ENCODE assay signal across 20 cellular contexts in genomic region chr1:30445449-30445848, GRCh38.
A peak's percentile ranks its signal among the peaks of the same experiment; 100 is the strongest.
DNase-seq lines count a peak whose midpoint lies in the region; ATAC-seq and TF ChIP-seq lines count a peak whose summit lies in the region.
"Had no signal": no experiment of that assay in that cellular context is flagged by ENCODE, and none has a peak within 500 bp of the region (broad histone marks: within the 10 kb centered on the region; RNA-seq: fewer than 3 reads in every experiment).

No MANE protein-coding gene starts in this region.

- no peaks in the 10 kb centered on the region for H3F3A ChIP-seq in neural progenitor cell (ENCODE audit: low read depth)
- H3F3A ChIP-seq in smooth muscle cell (ENCODE audit: low read depth): no peaks in the 10 kb centered on the region

- H3K18ac ChIP-seq in H9 (ENCODE audit: insufficient read length, low read depth, low read length): no peak overlapping the region

- no peak overlapping the region for H4K5ac ChIP-seq in H9 (ENCODE audit: insufficient read length, low read depth, low read length)

- H3K9ac ChIP-seq in H9 (ENCODE audit: extremely low read depth, insufficient read length, low read length) (no peak overlapping the region), neural progenitor cell (no peak overlapping the region), smooth muscle cell (ENCODE audit: low read depth) (no peak overlapping the region)

- in situ Hi-C loops in ACHN (cut with HindIII; ENCODE audit: low pct_ligation_motif_present, low pct_unique_long_range_greater_than_20kb, low sequenced_read_pairs): no loop called here

- ATAC-seq in HG02571 (IDR thresholded peaks at IDR 0.05; ENCODE audit: unreplicated experiment): no peak
- ATAC-seq: CD8-positive, alpha-beta T cell had no signal

- H3K36me3 Mint-ChIP-seq in activated CD4-positive, alpha-beta T cell treated with anti-CD3 and anti-CD28 coated beads, Interleukin-2, amount 10 ng/mL, durations not matched to agents 24 days and 14 days (ENCODE audit: low read depth): no peaks in the 10 kb centered on the region
- H3K36me3 Mint-ChIP-seq in H9 (ENCODE audit: insufficient read depth in 1 of 3, low read depth in 3 of 3): no peaks in the 10 kb centered on the region
- no peaks in the 10 kb centered on the region for H3K36me3 Mint-ChIP-seq in endothelial cell (ENCODE audit: low read depth, unreplicated experiment)
- H3K36me3 Mint-ChIP-seq in neural progenitor cell: no peaks in the 10 kb centered on the region
- H3K36me3 Mint-ChIP-seq: CD8-positive, alpha-beta T cell had no signal

- H2BK5ac ChIP-seq in H9 (ENCODE audit: insufficient read length, low read length): no peak overlapping the region

- H3K27me3 Mint-ChIP-seq in activated CD4-positive, alpha-beta T cell treated with anti-CD3 and anti-CD28 coated beads, Interleukin-2, amount 10 ng/mL, durations not matched to agents 24 days and 14 days: no peaks in the 10 kb centered on the region
- H3K27me3 Mint-ChIP-seq in H9 (ENCODE audit: low read depth): peaks cover 3% of the 10 kb centered on the region
- H3K27me3 Mint-ChIP-seq in endothelial cell (ENCODE audit: unreplicated experiment): no peaks in the 10 kb centered on the region
- H3K27me3 Mint-ChIP-seq in neural progenitor cell (ENCODE audit: insufficient read depth, low read depth): peaks cover 4% of the 10 kb centered on the region

- H2BK15ac ChIP-seq in H9 (ENCODE audit: low read depth, low read length): no peak overlapping the region

- H4K8ac ChIP-seq in H9 (replicated peaks; ENCODE audit: insufficient read length, low read depth, low read length): no peak overlapping the region

- H3K4me2 ChIP-seq in H9 (ENCODE audit: insufficient read depth, insufficient read length, low read length) (no peak overlapping the region), neural progenitor cell (no peak overlapping the region), smooth muscle cell (no peak overlapping the region)

- no peak overlapping the region for H2AFZ ChIP-seq in H9 (ENCODE audit: low read length)
- no peak overlapping the region for H2AFZ ChIP-seq in neural progenitor cell (replicated peaks)
- H2AFZ ChIP-seq in smooth muscle cell (ENCODE audit: low read depth): no peak overlapping the region

- no peak overlapping the region for H3K23ac ChIP-seq in H9 (ENCODE audit: insufficient read length, low read depth, low read length)

- no peak overlapping the region for H3K14ac ChIP-seq in H9 (ENCODE audit: insufficient read depth, low read length)

- no peaks in the 10 kb centered on the region for H3K79me2 ChIP-seq in H9 (ENCODE audit: insufficient read depth, low read length)
- H3K79me2 ChIP-seq in neural progenitor cell (ENCODE audit: low read depth): no peaks in the 10 kb centered on the region
- H3K79me2 ChIP-seq in smooth muscle cell (ENCODE audit: low read depth): no peaks in the 10 kb centered on the region

- no peaks in the 10 kb centered on the region for H3K23me2 ChIP-seq in H9 (ENCODE audit: insufficient read length, low read depth, low read length, poor library complexity, severe bottlenecking)

- no peaks in the 10 kb centered on the region for H3K36me3 ChIP-seq in neural progenitor cell
- H3K36me3 ChIP-seq in smooth muscle cell (ENCODE audit: low read depth): no peaks in the 10 kb centered on the region

- H4K91ac ChIP-seq in H9 (ENCODE audit: insufficient read length, low read depth, low read length): no peak overlapping the region

- H3K27me3 ChIP-seq in H9 (ENCODE audit: insufficient read depth, low read length): no peaks in the 10 kb centered on the region
- no peaks in the 10 kb centered on the region for H3K27me3 ChIP-seq in neural progenitor cell
- H3K27me3 ChIP-seq in smooth muscle cell (ENCODE audit: low read depth): no peaks in the 10 kb centered on the region

- H4K20me1 ChIP-seq in H9 (ENCODE audit: control insufficient read depth, insufficient read depth, insufficient read length) (no peaks in the 10 kb centered on the region), neural progenitor cell (ENCODE audit: low read depth) (no peaks in the 10 kb centered on the region), smooth muscle cell (ENCODE audit: low read depth) (no peaks in the 10 kb centered on the region)

- H3K4me3 Mint-ChIP-seq in activated CD4-positive, alpha-beta T cell treated with anti-CD3 and anti-CD28 coated beads, Interleukin-2, amount 10 ng/mL, durations not matched to agents 24 days and 14 days: no peak overlapping the region
- H3K4me3 Mint-ChIP-seq in H9 (no peak overlapping the region), endothelial cell (ENCODE audit: unreplicated experiment) (peak overlapping the region; percentile 26), neural progenitor cell (no peak overlapping the region)
- H3K4me3 Mint-ChIP-seq: CD8-positive, alpha-beta T cell had no signal

- peak; percentile 41 for DNase-seq in activated CD4-positive, alpha-beta T cell treated with anti-CD3 and anti-CD28 coated beads, Interleukin-2, amount 10 ng/mL, durations not matched to agents 24 days and 14 days
- no peak for DNase-seq in activated CD4-positive, alpha-beta T cell treated with anti-CD3 and anti-CD28 coated beads, Interleukin-2, amount 50 U/mL, for 1 hour
- DNase-seq in H9 (peak; percentile 10), endothelial cell (ENCODE audit: low spot score) (no peak), neural progenitor cell (ENCODE audit: low spot score) (no peak), ACHN (no peak), smooth muscle cell (lab: John Stamatoyannopoulos, UW; ENCODE audit: unreplicated experiment) (no peak)
- DNase-seq: AML-193, C1 segment of cervical spinal cord, DMS153, Kasumi-1, NCI-H1417, NCI-H187 treated with DMSO at 0.1 percent for 48 hours, NCI-H2107, NCI-H446 treated with DMSO at 0.1 percent for 48 hours, NCI-H526 treated with DMSO at 0.1 percent for 48 hours, Right ventricle myocardium superior had no signal

- H3K27ac ChIP-seq in H9 (ENCODE audit: insufficient read length, low read depth, low read length) (no peak overlapping the region), neural progenitor cell (no peak overlapping the region), smooth muscle cell (ENCODE audit: low read depth) (no peak overlapping the region)
- H3K27ac ChIP-seq: 22Rv1 had no signal

- no peak overlapping the region for H3T11ph ChIP-seq in H9 (ENCODE audit: low read length)

- no peaks in the 10 kb centered on the region for H3K4me1 Mint-ChIP-seq in activated CD4-positive, alpha-beta T cell treated with anti-CD3 and anti-CD28 coated beads, Interleukin-2, amount 10 ng/mL, durations not matched to agents 24 days and 14 days
- peaks cover 0 to 3% of the 10 kb centered on the region in 2 experiments; a peak in 1 of 4 replicates for H3K4me1 Mint-ChIP-seq in H9
- no peaks in the 10 kb centered on the region for H3K4me1 Mint-ChIP-seq in endothelial cell (ENCODE audit: unreplicated experiment)
- H3K4me1 Mint-ChIP-seq in neural progenitor cell: peaks cover 4% of the 10 kb centered on the region

- no peaks in the 10 kb centered on the region for H3K9me3 Mint-ChIP-seq in activated CD4-positive, alpha-beta T cell treated with anti-CD3 and anti-CD28 coated beads, Interleukin-2, amount 10 ng/mL, durations not matched to agents 24 days and 14 days
- H3K9me3 Mint-ChIP-seq in H9 (peaks cover 3% of the 10 kb centered on the region in 2 experiments; a peak in 3 of 5 replicates), endothelial cell (ENCODE audit: unreplicated experiment) (no peaks in the 10 kb centered on the region), neural progenitor cell (no peaks in the 10 kb centered on the region)
- H3K9me3 Mint-ChIP-seq: CD8-positive, alpha-beta T cell had no signal

- H3K56ac ChIP-seq in H9 (ENCODE audit: insufficient read length, low read depth, low read length): no peak overlapping the region

- H2AK5ac ChIP-seq in H9 (ENCODE audit: insufficient read length, low read length): no peak overlapping the region

- H3K4ac ChIP-seq in H9 (ENCODE audit: low read depth, low read length): no peak overlapping the region

- no peak overlapping the region for H2BK20ac ChIP-seq in H9 (ENCODE audit: low read depth, low read length, poor library complexity, severe bottlenecking)

- H3K4me3 ChIP-seq in neural progenitor cell (no peak overlapping the region), smooth muscle cell (no peak overlapping the region)

- H3K4me1 ChIP-seq in H9 (ENCODE audit: insufficient read depth, low read length) (no peaks in the 10 kb centered on the region), neural progenitor cell (peaks cover 3% of the 10 kb centered on the region), smooth muscle cell (ENCODE audit: low read depth) (no peaks in the 10 kb centered on the region)

- H2BK120ac ChIP-seq in H9 (ENCODE audit: low read depth, low read length, poor library complexity, severe bottlenecking): no peak overlapping the region

- H2BK12ac ChIP-seq in H9 (ENCODE audit: insufficient read length, low read depth, low read length): no peak overlapping the region

- H3K9me3 ChIP-seq in H9 (ENCODE audit: control insufficient read depth, low read depth, low read length): no peaks in the 10 kb centered on the region
- no peaks in the 10 kb centered on the region for H3K9me3 ChIP-seq in neural progenitor cell (ENCODE audit: low read depth)
- no peaks in the 10 kb centered on the region for H3K9me3 ChIP-seq in smooth muscle cell (replicated peaks; ENCODE audit: low read depth)

- H3K27ac Mint-ChIP-seq in activated CD4-positive, alpha-beta T cell treated with anti-CD3 and anti-CD28 coated beads, Interleukin-2, amount 10 ng/mL, durations not matched to agents 24 days and 14 days: no peak overlapping the region
- H3K27ac Mint-ChIP-seq in H9 (no peak overlapping the region), endothelial cell (ENCODE audit: unreplicated experiment) (no peak overlapping the region), neural progenitor cell (peak overlapping the region; percentile 78)
- H3K27ac Mint-ChIP-seq: CD8-positive, alpha-beta T cell had no signal

- H3K79me1 ChIP-seq in H9 (ENCODE audit: insufficient read depth, low read depth, low read length, poor library complexity, severe bottlenecking): no peaks in the 10 kb centered on the region

- intact Hi-C loops in activated CD4-positive, alpha-beta T cell treated with anti-CD3 and anti-CD28 coated beads, Interleukin-2, amount 10 ng/mL, durations not matched to agents 24 days and 14 days (cut with micrococcal nuclease): no loop called here

- no CpG with 5 or more reads among the region's 10 CpGs for WGBS in H9 (ENCODE audit: extremely low coverage, insufficient read length, low lambda C conversion rate)
- WGBS in smooth muscle cell (ENCODE audit: low lambda C conversion rate): 89% methylated on average over 10 of the region's 10 CpGs

- TF ChIP-seq CTCF in H9 (conservative IDR thresholded peaks at IDR 0.05) (no peak), endothelial cell (IDR thresholded peaks at IDR 0.05; ENCODE audit: unreplicated experiment) (no peak), neural progenitor cell (IDR thresholded peaks at IDR 0.05) (no peak), smooth muscle cell (IDR thresholded peaks at IDR 0.05; ENCODE audit: borderline replicate concordance, insufficient read depth, poor library complexity, severe bottlenecking) (no peak)

Comparison
In these comparisons a context has a peak if more than half of its experiments do, and no peak if none do; other contexts are left out.
1. DNase-seq: peak in activated CD4-positive, alpha-beta T cell treated with anti-CD3 and anti-CD28 coated beads, Interleukin-2, amount 10 ng/mL, durations not matched to agents 24 days and 14 days (single experiment) and H9 (single experiment); none in activated CD4-positive, alpha-beta T cell treated with anti-CD3 and anti-CD28 coated beads, Interleukin-2, amount 50 U/mL, for 1 hour (single experiment), endothelial cell (single experiment), neural progenitor cell (single experiment), ACHN (single experiment) and smooth muscle cell (single experiment).